31 cellular contexts compared by ENCODE assay signal in genomic region chr11:10401696-10402392, GRCh38. TPM values are rescaled to one million over a fixed set of nuclear protein-coding genes. Genes with fewer than 3 reads are reported as not detected.
DNase-seq lines count a peak whose midpoint lies in the region; ATAC-seq and TF ChIP-seq lines count a peak whose summit lies in the region.
"Had no signal": no experiment of that assay in that cellular context is flagged by ENCODE, and none has a peak within 500 bp of the region (broad histone marks: within the 10 kb centered on the region; RNA-seq: fewer than 3 reads in every experiment).

No MANE protein-coding gene starts in this region.

- DNase-seq in Caco-2 (no peak), midbrain (lab: John Stamatoyannopoulos, UW) (peak; percentile 18), germinal center (ENCODE audit: low spot score) (no peak), type B pancreatic cell (ENCODE audit: extremely low spot score, unreplicated experiment) (no peak)
- DNase-seq: activated CD4-positive, alpha-beta T cell treated with anti-CD3 and anti-CD28 coated beads, Interleukin-2, amount 50 U/mL, for 1 hour; activated CD8-positive, alpha-beta memory T cell treated with anti-CD3 and anti-CD28 coated beads, Interleukin-2, amount 50 U/mL, for 4 hours; CD4-positive, alpha-beta T cell; dermis blood vessel endothelial cell; esophagus squamous epithelium; foreskin melanocyte; hippocampal formation; immature natural killer cell; left lung; naive thymus-derived CD8-positive, alpha-beta T cell; NCI-H1092 treated with DMSO at 0.1 percent for 48 hours; NCI-H187 treated with DMSO at 0.1 percent for 48 hours; NCI-H524 treated with DMSO at 0.1 percent for 48 hours; NK-92 treated with Interleukin-12 subunit alpha and Interleukin-12 subunit beta, amount 100 ng/mL, for 24 hours; occipital lobe; PC-9; Right ventricle myocardium superior; stimulated activated CD4-positive, alpha-beta T cell treated with anti-CD3 and anti-CD28 coated beads, Interleukin-2, amount 100 ng/mL, for 48 hours had no signal

- peak overlapping the region; percentile 26 for H3K27ac Mint-ChIP-seq in Caco-2 (ENCODE audit: unreplicated experiment)
- peak overlapping the region; percentile 35 for H3K27ac Mint-ChIP-seq in activated T-helper 17 cell treated with anti-CD3 and anti-CD28 coated beads, Interleukin-2, amount 50 U/mL, for 72 hours
- H3K27ac Mint-ChIP-seq in type B pancreatic cell, result no peak overlapping the region
- H3K27ac Mint-ChIP-seq: activated naive CD4-positive, alpha-beta T cell treated with anti-CD3 and anti-CD28 coated beads, Interleukin-2, amount 50 U/mL, for 24 hours; activated T-helper 1 cell treated with anti-CD3 and anti-CD28 coated beads, Interleukin-12 subunit alpha, Interleukin-12 subunit beta, Interleukin-2, Interleukin-4 antibody, amounts not matched to agents 30 ng/mL and 10 ng/mL and 1 ng/mL, durations not matched to agents 14 hours and 24 hours and 36 hours; CD4-positive, alpha-beta T cell; mesothelial cell of epicardium had no signal

- intact Hi-C loops in Caco-2 (cut with micrococcal nuclease; ENCODE audit: unreplicated experiment), result no loop called here

- CTCF ChIA-PET in Caco-2 (lab: Charles Lee), result interaction anchor here (1.2 kb wide), 1 partner anchor 35 kb away, joined by 4 read pairs; no protein-coding TSS in a partner anchor

- BruUV-seq in Caco-2 (replicated peaks; lab: Mats Ljungman, UMichigan), result no TSS peak

- no peak overlapping the region for H3K9ac ChIP-seq in BLaER1

- H3K4me1 Mint-ChIP-seq in Caco-2 (ENCODE audit: low read depth, unreplicated experiment) (peaks cover 20% of the 10 kb centered on the region), type B pancreatic cell (ENCODE audit: unreplicated experiment) (peaks cover 15% of the 10 kb centered on the region)
- H3K4me1 Mint-ChIP-seq in activated T-helper 17 cell treated with anti-CD3 and anti-CD28 coated beads, Interleukin-2, amount 50 U/mL, for 72 hours, result peaks cover 7% of the 10 kb centered on the region

- no peaks in the 10 kb centered on the region for H3K27me3 Mint-ChIP-seq in Caco-2 (ENCODE audit: insufficient read depth, unreplicated experiment)
- H3K27me3 Mint-ChIP-seq in activated T-helper 17 cell treated with anti-CD3 and anti-CD28 coated beads, Interleukin-2, amount 50 U/mL, for 72 hours, result peaks cover 6% of the 10 kb centered on the region
- H3K27me3 Mint-ChIP-seq in type B pancreatic cell, result no peaks in the 10 kb centered on the region
- H3K27me3 Mint-ChIP-seq: CD4-positive, alpha-beta T cell had no signal

- H3K4me3 ChIP-seq in BLaER1 (no peak overlapping the region), Caco-2 (ENCODE audit: low read depth, low read length) (no peak overlapping the region)
- H3K4me3 ChIP-seq: esophagus squamous epithelium, left lung, PC-9, smooth muscle cell, suprapubic skin had no signal

- no peak overlapping the region for H3K27ac ChIP-seq in BLaER1
- H3K27ac ChIP-seq: PC-9, suprapubic skin, VCaP had no signal

- no peak for TF ChIP-seq CTCF in Caco-2 (IDR thresholded peaks at IDR 0.05; ENCODE audit: insufficient read depth in 1 of 2, low read depth in 1 of 2, low read length in 1 of 2, severe bottlenecking in 1 of 2, unreplicated experiment in 1 of 2)
- TF ChIP-seq CTCF in type B pancreatic cell (conservative IDR thresholded peaks at IDR 0.05), result no peak

- H3K36me3 ChIP-seq in BLaER1 (no peaks in the 10 kb centered on the region), Caco-2 (ENCODE audit: control insufficient read depth, insufficient read depth, low read length) (no peaks in the 10 kb centered on the region)
- H3K36me3 ChIP-seq: esophagus squamous epithelium, left lung, suprapubic skin had no signal

- H3K36me3 Mint-ChIP-seq in Caco-2 (ENCODE audit: insufficient read depth, unreplicated experiment), result no peaks in the 10 kb centered on the region
- H3K36me3 Mint-ChIP-seq in activated T-helper 17 cell treated with anti-CD3 and anti-CD28 coated beads, Interleukin-2, amount 50 U/mL, for 72 hours (ENCODE audit: low read depth), result no peaks in the 10 kb centered on the region
- no peaks in the 10 kb centered on the region for H3K36me3 Mint-ChIP-seq in type B pancreatic cell
- H3K36me3 Mint-ChIP-seq: activated naive CD4-positive, alpha-beta T cell treated with anti-CD3 and anti-CD28 coated beads, Interleukin-2, amount 50 U/mL, for 24 hours; immature natural killer cell; mesothelial cell of epicardium; naive thymus-derived CD8-positive, alpha-beta T cell had no signal

- H3K27me3 ChIP-seq in BLaER1 (no peaks in the 10 kb centered on the region), Caco-2 (replicated peaks; ENCODE audit: control insufficient read depth, insufficient read depth, low read length) (no peaks in the 10 kb centered on the region)
- H3K27me3 ChIP-seq: esophagus squamous epithelium, left lung, suprapubic skin had no signal

- no peaks in the 10 kb centered on the region for H4K20me1 ChIP-seq in BLaER1

- no peak overlapping the region for H3K4me3 Mint-ChIP-seq in Caco-2 (ENCODE audit: unreplicated experiment)
- H3K4me3 Mint-ChIP-seq in activated T-helper 17 cell treated with anti-CD3 and anti-CD28 coated beads, Interleukin-2, amount 50 U/mL, for 72 hours, result no peak overlapping the region
- no peak overlapping the region for H3K4me3 Mint-ChIP-seq in type B pancreatic cell
- H3K4me3 Mint-ChIP-seq: activated naive CD4-positive, alpha-beta T cell treated with anti-CD3 and anti-CD28 coated beads, Interleukin-2, amount 50 U/mL, for 24 hours; activated T-helper 1 cell treated with anti-CD3 and anti-CD28 coated beads, Interleukin-12 subunit alpha, Interleukin-12 subunit beta, Interleukin-2, Interleukin-4 antibody, amounts not matched to agents 30 ng/mL and 10 ng/mL and 1 ng/mL, durations not matched to agents 14 hours and 24 hours and 36 hours; CD4-positive, alpha-beta T cell; immature natural killer cell; mesothelial cell of epicardium; naive thymus-derived CD8-positive, alpha-beta T cell had no signal

- H3K4me2 ChIP-seq in BLaER1, result peak overlapping the region; percentile 59; the same call in 1 of the 2 replicates
- H3K4me2 ChIP-seq: PC-9, smooth muscle cell had no signal

- POLR2A ChIA-PET in Caco-2 (lab: Charles Lee), result no interaction called here

- H3K4me1 ChIP-seq in BLaER1, result peaks cover 32% of the 10 kb centered on the region
- peaks cover 12% of the 10 kb centered on the region for H3K4me1 ChIP-seq in Caco-2

- no peak for ATAC-seq in activated T-helper 17 cell treated with anti-CD3 and anti-CD28 coated beads, Interleukin-2, amount 50 U/mL, for 72 hours (replicated peaks)
- ATAC-seq in HG02938 (IDR thresholded peaks at IDR 0.05; ENCODE audit: unreplicated experiment), result no peak
- ATAC-seq: naive thymus-derived CD8-positive, alpha-beta T cell had no signal

- no peaks in the 10 kb centered on the region for H3K9me3 Mint-ChIP-seq in Caco-2 (ENCODE audit: unreplicated experiment)
- no peaks in the 10 kb centered on the region for H3K9me3 Mint-ChIP-seq in activated T-helper 17 cell treated with anti-CD3 and anti-CD28 coated beads, Interleukin-2, amount 50 U/mL, for 72 hours
- H3K9me3 Mint-ChIP-seq in type B pancreatic cell, result no peaks in the 10 kb centered on the region
- H3K9me3 Mint-ChIP-seq: activated naive CD4-positive, alpha-beta T cell treated with anti-CD3 and anti-CD28 coated beads, Interleukin-2, amount 50 U/mL, for 24 hours; activated T-helper 1 cell treated with anti-CD3 and anti-CD28 coated beads, Interleukin-12 subunit alpha, Interleukin-12 subunit beta, Interleukin-2, Interleukin-4 antibody, amounts not matched to agents 30 ng/mL and 10 ng/mL and 1 ng/mL, durations not matched to agents 14 hours and 24 hours and 36 hours; CD4-positive, alpha-beta T cell; immature natural killer cell; mesothelial cell of epicardium; naive thymus-derived CD8-positive, alpha-beta T cell had no signal

- H3K9me3 ChIP-seq in BLaER1 (no peaks in the 10 kb centered on the region), Caco-2 (no peaks in the 10 kb centered on the region)
- H3K9me3 ChIP-seq: esophagus squamous epithelium, left lung, suprapubic skin had no signal

RNA-seq across cellular contexts. Expression of gene AMPD3, which starts 53.2 kb away (rescaled TPM):
- 10.5 and 13.4 TPM in 2 replicates for total RNA-seq in Caco-2 (2022)
- total RNA-seq in activated T-helper 17 cell treated with anti-CD3 and anti-CD28 coated beads, Interleukin-2, amount 50 U/mL, for 72 hours, result 100 to 1,000 TPM in 1 of 2 donors, 10 to 100 TPM in 1; 30.6 to 179 TPM
- 7.0 and 9.0 TPM in 2 replicates for total RNA-seq in type B pancreatic cell (ENCODE audit: low replicate concordance)
